In genomic region chr2:207839575-207839974, GRCh38 we compare ENCODE assay signal across 25 cellular contexts.
DNase-seq lines count a peak whose midpoint lies in the region; ATAC-seq, FAIRE-seq and TF ChIP-seq lines count a peak whose summit lies in the region.
"Had no signal": no experiment of that assay in that cellular context is flagged by ENCODE, and none has a peak within 500 bp of the region (broad histone marks: within the 10 kb centered on the region; RNA-seq: fewer than 3 reads in every experiment).

No MANE protein-coding gene starts in this region.

- H2BK15ac ChIP-seq in neuronal stem cell (ENCODE audit: low read length): no peak overlapping the region

- in situ Hi-C loops in HepG2 (cut with HindIII; ENCODE audit: extremely low pct_ligation_motif_present, low pct_unique_long_range_greater_than_20kb): no loop called here

- DNase-seq in HepG2 (ENCODE audit: low spot score) (no peak), right lobe of liver (no peak), WTC11 (ENCODE audit: low spot score) (no peak), neuronal stem cell (ENCODE audit: low spot score) (no peak), WERI-Rb-1 (no peak), NCI-H2196 treated with DMSO at 0.1 percent for 48 hours (lab: John Stamatoyannopoulos, UW; ENCODE audit: unreplicated experiment) (no peak)
- DNase-seq: 8988T; ACHN; AML-193; BE2C; CD4-positive, alpha-beta T cell; CD8-positive, alpha-beta memory T cell; DMS 273 treated with DMSO at 0.1 percent for 48 hours; DMS79; EL; GDM1 had no signal

- H2AFZ ChIP-seq in HepG2 (ENCODE audit: low read length) (no peak overlapping the region), neuronal stem cell (ENCODE audit: low read length) (no peak overlapping the region)
- H2AFZ ChIP-seq: GM23338 had no signal

- H3K79me1 ChIP-seq in neuronal stem cell (ENCODE audit: low read depth, low read length): no peaks in the 10 kb centered on the region

- H3K36me3 Mint-ChIP-seq in WTC11: no peaks in the 10 kb centered on the region

- H3K4me1 ChIP-seq in HepG2 (ENCODE audit: insufficient read depth, low read length): peaks cover 47% of the 10 kb centered on the region
- H3K4me1 ChIP-seq in right lobe of liver: peaks cover 0 to 16% (median 5%) of the 10 kb centered on the region in 4 donors
- peaks cover 8 to 12% of the 10 kb centered on the region in 2 donors for H3K4me1 ChIP-seq in neuronal stem cell (ENCODE audit: control insufficient read depth in 2 of 2, insufficient read depth in 1 of 2, low read depth in 1 of 2, low read length in 2 of 2)
- H3K4me1 ChIP-seq: BE2C had no signal

- H3K27ac Mint-ChIP-seq in WTC11: no peak overlapping the region; the same call in 1 of the 2 replicates
- H3K27ac Mint-ChIP-seq: CD14-positive monocyte; CD4-positive, alpha-beta T cell; CD8-positive, alpha-beta memory T cell; GM23338 had no signal

- H3K36me3 ChIP-seq in HepG2 (replicated peaks in 1 of 2; ENCODE audit: control insufficient read depth in 1 of 2, insufficient read depth in 2 of 2, low read length in 2 of 2) (no peaks in the 10 kb centered on the region), right lobe of liver (no peaks in the 10 kb centered on the region), neuronal stem cell (replicated peaks in 1 of 2; ENCODE audit: control insufficient read depth in 2 of 2, insufficient read depth in 2 of 2, low read length in 2 of 2) (no peaks in the 10 kb centered on the region), WERI-Rb-1 (no peaks in the 10 kb centered on the region)
- H3K36me3 ChIP-seq: BE2C; BLaER1 treated with 17β-estradiol and CSF1 and Interleukin-3, amounts not matched to agents 10 nM and 100 nM; HAP-1 had no signal

- no peak overlapping the region for H2BK12ac ChIP-seq in neuronal stem cell (ENCODE audit: low read length)

- no peak for FAIRE-seq in HepG2 (lab: Jason Lieb, UNC)
- FAIRE-seq: A549, D721Med, GM12878, GM19239, H54 had no signal

- H3K4me2 ChIP-seq in HepG2 (ENCODE audit: low read depth, low read length) (no peak overlapping the region), neuronal stem cell (ENCODE audit: insufficient read depth, low read length, poor library complexity, severe bottlenecking) (no peak overlapping the region)
- H3K4me2 ChIP-seq: A549; BLaER1 treated with 17β-estradiol and CSF1 and Interleukin-3, amounts not matched to agents 10 nM and 100 nM had no signal

- H3K23ac ChIP-seq in neuronal stem cell (ENCODE audit: low read depth, low read length, poor library complexity): no peak overlapping the region

- H3K4me3 ChIP-seq in HepG2 (replicated peaks in 1 of 3; ENCODE audit: insufficient read depth in 1 of 3, low read depth in 2 of 3, low read length in 3 of 3) (no peak overlapping the region), right lobe of liver (no peak overlapping the region), neuronal stem cell (ENCODE audit: low read length in 2 of 2) (no peak overlapping the region), WERI-Rb-1 (ENCODE audit: low read depth, low read length) (no peak overlapping the region)
- H3K4me3 ChIP-seq: A549; BLaER1 treated with 17β-estradiol and CSF1 and Interleukin-3, amounts not matched to agents 10 nM and 100 nM; GM12878; GM23338; HAP-1 had no signal

- H3K9me3 ChIP-seq in HepG2 (ENCODE audit: low read length) (no peaks in the 10 kb centered on the region), right lobe of liver (no peaks in the 10 kb centered on the region), neuronal stem cell (replicated peaks in 1 of 2; ENCODE audit: control insufficient read depth in 2 of 2, insufficient read depth in 1 of 2, low read depth in 1 of 2, low read length in 2 of 2) (no peaks in the 10 kb centered on the region), WERI-Rb-1 (ENCODE audit: severe bottlenecking) (no peaks in the 10 kb centered on the region)
- H3K9me3 ChIP-seq: A549; BE2C; BLaER1 treated with 17β-estradiol and CSF1 and Interleukin-3, amounts not matched to agents 10 nM and 100 nM; HAP-1 had no signal

- H3K27ac ChIP-seq in HepG2 (ENCODE audit: extremely low read length, insufficient read depth, low read length) (no peak overlapping the region), right lobe of liver (no peak overlapping the region), neuronal stem cell (replicated peaks; ENCODE audit: low read length) (no peak overlapping the region), WERI-Rb-1 (no peak overlapping the region)
- H3K27ac ChIP-seq: A549; BLaER1 treated with 17β-estradiol and CSF1 and Interleukin-3, amounts not matched to agents 10 nM and 100 nM had no signal

- no peak for ATAC-seq in HepG2
- ATAC-seq in right lobe of liver: no peak
- no peak for ATAC-seq in WTC11
- ATAC-seq: A549, GM12878, GM23338 had no signal

- 95% methylated on average over 3 of the region's 3 CpGs for WGBS in HepG2 (ENCODE audit: low lambda C conversion rate)
- WGBS in right lobe of liver (ENCODE audit: insufficient coverage, low coverage, low lambda C conversion rate, missing lambda C conversion rate): 95% methylated on average over 3 of the region's 3 CpGs
- WGBS in neuronal stem cell (ENCODE audit: extremely low coverage in 2 of 2, insufficient read length in 2 of 2, insufficient replicate concordance in 1 of 2), 2 donors: no CpG with 5 or more reads among the region's 3 CpGs

- no peaks in the 10 kb centered on the region for H3K27me3 ChIP-seq in HepG2 (ENCODE audit: control insufficient read depth in 1 of 2, insufficient read depth in 2 of 2, low read length in 2 of 2)
- no peaks in the 10 kb centered on the region for H3K27me3 ChIP-seq in right lobe of liver
- no peaks in the 10 kb centered on the region for H3K27me3 ChIP-seq in neuronal stem cell (ENCODE audit: control insufficient read depth in 3 of 3, insufficient read depth in 3 of 3, low read depth in 1 of 3, low read length in 3 of 3)
- no peaks in the 10 kb centered on the region for H3K27me3 ChIP-seq in WERI-Rb-1 (ENCODE audit: insufficient read depth, low read depth, severe bottlenecking)
- H3K27me3 ChIP-seq: BE2C; BLaER1 treated with 17β-estradiol and CSF1 and Interleukin-3, amounts not matched to agents 10 nM and 100 nM had no signal

- no peak overlapping the region for H3K4me3 Mint-ChIP-seq in WTC11
- H3K4me3 Mint-ChIP-seq: CD14-positive monocyte; CD4-positive, alpha-beta T cell; CD8-positive, alpha-beta memory T cell; GM23338 had no signal

- no peaks in the 10 kb centered on the region for H3K79me2 ChIP-seq in HepG2 (ENCODE audit: insufficient read depth, low read length)

- TF ChIP-seq EP300 in HepG2 (IDR thresholded peaks at IDR 0.05; ENCODE audit: low read depth in 2 of 2, low read length in 2 of 2) (no peak), HepG2 (CRISPR knock-in tag; IDR thresholded peaks at IDR 0.05; ENCODE audit: borderline replicate concordance) (no peak)

- H4K20me1 ChIP-seq in HepG2 (ENCODE audit: insufficient read depth, low read length): no peaks in the 10 kb centered on the region
- H4K20me1 ChIP-seq: BLaER1 treated with 17β-estradiol and CSF1 and Interleukin-3, amounts not matched to agents 10 nM and 100 nM had no signal

- no peak overlapping the region for H4K91ac ChIP-seq in neuronal stem cell (ENCODE audit: low read depth, low read length, poor library complexity)

- no peak overlapping the region for H2BK120ac ChIP-seq in neuronal stem cell (ENCODE audit: low read depth, low read length)

- no peak overlapping the region for H2AK5ac ChIP-seq in neuronal stem cell (ENCODE audit: low read depth, low read length)

- H3K4ac ChIP-seq in neuronal stem cell (ENCODE audit: low read length): no peak overlapping the region

- POLR2A ChIA-PET in HepG2 (lab: Yijun Ruan, JAX): interaction anchor here (1.5 kb wide), 1 partner anchor 71 kb away, joined by 4 read pairs; the partner anchor contains the start of gene FZD5
- POLR2A ChIA-PET in WTC11 (lab: Charles Lee): no interaction called here

- TF ChIP-seq POLR2A in HepG2 (IDR thresholded peaks at IDR 0.05; ENCODE audit: insufficient read depth in 1 of 2, low read depth in 2 of 2, low read length in 2 of 2) (no peak), right lobe of liver (IDR thresholded peaks at IDR 0.05) (no peak)

- H3K9ac ChIP-seq in HepG2 (ENCODE audit: insufficient read depth, low read depth, low read length) (no peak overlapping the region), neuronal stem cell (ENCODE audit: low read depth, low read length, poor library complexity) (no peak overlapping the region)
- H3K9ac ChIP-seq: BLaER1 treated with 17β-estradiol and CSF1 and Interleukin-3, amounts not matched to agents 10 nM and 100 nM had no signal

- H3K4me1 Mint-ChIP-seq in WTC11: peaks cover 28% of the 10 kb centered on the region
- H3K4me1 Mint-ChIP-seq: CD14-positive monocyte; CD8-positive, alpha-beta memory T cell had no signal

- H3K18ac ChIP-seq in neuronal stem cell (ENCODE audit: low read length): peak overlapping the region; percentile 2

- CTCF ChIA-PET in HepG2 (lab: Yijun Ruan, JAX; ENCODE audit: low intra/inter-chr PET ratio, low total read pairs) (no interaction called here), WTC11 (lab: Charles Lee) (no interaction called here)

- H3K9me3 Mint-ChIP-seq in WTC11: no peaks in the 10 kb centered on the region
- H3K9me3 Mint-ChIP-seq: CD14-positive monocyte; CD4-positive, alpha-beta T cell; CD8-positive, alpha-beta memory T cell; GM23338 had no signal

- no peak overlapping the region for H3K14ac ChIP-seq in neuronal stem cell (ENCODE audit: low read length)

- no peak overlapping the region for H4K8ac ChIP-seq in neuronal stem cell (ENCODE audit: low read depth, low read length)

- TF ChIP-seq RAD21 in HepG2 (CRISPR knock-in tag; IDR thresholded peaks at IDR 0.05): no peak

- intact Hi-C loops in HepG2 (cut with micrococcal nuclease; ENCODE audit: unreplicated experiment) (no loop called here), right lobe of liver (cut with DNase I) (no loop called here)

- BruUV-seq in HepG2 (replicated peaks; lab: Mats Ljungman, UMichigan): no TSS peak

- H3K27me3 Mint-ChIP-seq in WTC11 (ENCODE audit: low read depth): no peaks in the 10 kb centered on the region
- H3K27me3 Mint-ChIP-seq: CD4-positive, alpha-beta T cell; CD8-positive, alpha-beta memory T cell had no signal

- TF ChIP-seq CTCF in HepG2 (CRISPR knock-in tag; IDR thresholded peaks at IDR 0.05) (no peak), right lobe of liver (IDR thresholded peaks at IDR 0.05) (no peak), WTC11 (IDR thresholded peaks at IDR 0.05) (no peak), WERI-Rb-1 (IDR thresholded peaks at IDR 0.05; ENCODE audit: low read depth, low read length) (no peak)

- H2BK5ac ChIP-seq in neuronal stem cell (ENCODE audit: low read length): no peak overlapping the region

TF ChIP-seq in HepG2, 621 proteins besides CTCF, POLR2A, EP300 and RAD21:
- TF ChIP-seq KDM5A (IDR thresholded peaks at IDR 0.05; ENCODE audit: borderline replicate concordance, low read length) (no peak), ZNF121 (CRISPR knock-in tag; IDR thresholded peaks at IDR 0.05) (peak; percentile 70)

Comparison
In these comparisons a context has a peak if more than half of its experiments do, and no peak if none do; other contexts are left out.
1. Of the 50 proteins assayed by ChIP-seq in both HepG2 and WTC11: peak only in HepG2: none; only in WTC11: none; in both: ZNF121; in neither: 49.